ENCODE assay signal across 23 cellular contexts in genomic region chr9:93491593-93492232, GRCh38. TPM values are rescaled to one million over a fixed set of nuclear protein-coding genes. Genes with fewer than 3 reads are reported as not detected.
A peak's percentile ranks its signal among the peaks of the same experiment; 100 is the strongest.
DNase-seq lines count a peak whose midpoint lies in the region; ATAC-seq, FAIRE-seq and TF ChIP-seq lines count a peak whose summit lies in the region.
"Had no signal": no experiment of that assay in that cellular context is flagged by ENCODE, and none has a peak within 500 bp of the region (broad histone marks: within the 10 kb centered on the region; RNA-seq: fewer than 3 reads in every experiment).

No MANE protein-coding gene starts in this region.

- peaks cover 40% of the 10 kb centered on the region for H3K4me1 Mint-ChIP-seq in CD4-positive, alpha-beta T cell (ENCODE audit: low read depth)

- no peak overlapping the region for H3K23ac ChIP-seq in H1 (ENCODE audit: insufficient read length)

- WGBS in H1 (ENCODE audit: extremely low coverage in 1 of 2, insufficient coverage in 1 of 2, insufficient read length in 1 of 2, insufficient replicate concordance in 2 of 2, low coverage in 1 of 2, low lambda C conversion rate in 2 of 2, missing lambda C conversion rate in 1 of 2), 2 experiments = 92% methylated on average over 3 of the region's 3 CpGs; no CpG with 5 or more reads in 1 of the 2 experiments

- H3K27ac ChIP-seq in CD4-positive, alpha-beta T cell (ENCODE audit: low read depth, low read length) = no peak overlapping the region
- H3K27ac ChIP-seq in Panc1 (ENCODE audit: low read length) = no peak overlapping the region
- no peak overlapping the region for H3K27ac ChIP-seq in H1 (ENCODE audit: low read depth, low read length)
- peak overlapping the region; percentile 44 to 74 (median 56) for H3K27ac ChIP-seq in gastrocnemius medialis
- H3K27ac ChIP-seq: HL-60, KMS-11 had no signal

- peak overlapping the region; percentile 40 for H3K27ac Mint-ChIP-seq in CD4-positive, alpha-beta T cell
- H3K27ac Mint-ChIP-seq: GM23338 had no signal

- peaks cover 10% of the 10 kb centered on the region for H3K79me1 ChIP-seq in H1 (ENCODE audit: low read depth, low read length)

- DNase-seq in CD4-positive, alpha-beta T cell = no peak
- no peak for DNase-seq in Panc1 (ENCODE audit: low read depth, low spot score)
- DNase-seq in H1 (ENCODE audit: low read depth in 1 of 2, low spot score in 2 of 2) = no peak
- DNase-seq in gastrocnemius medialis = no peak
- DNase-seq in stimulated activated CD4-positive, alpha-beta T cell treated with anti-CD3 and anti-CD28 coated beads, Interleukin-12 subunit alpha, Interleukin-12 subunit beta, amount 100 ng/mL, for 4 hours = no peak
- DNase-seq in AG08396 (ENCODE audit: low spot score) = no peak
- no peak for DNase-seq in posterior vena cava (ENCODE audit: low spot score)
- DNase-seq: C1 segment of cervical spinal cord; Calu3; CD8-positive, alpha-beta memory T cell; DMS153; NCI-H1694; NCI-H2081; NCI-H2171; NCI-H345; NCI-H524; NCI-H774 had no signal

- H3K23me2 ChIP-seq in H1 (ENCODE audit: low read depth, low read length) = no peaks in the 10 kb centered on the region

- TF ChIP-seq CTCF in CD4-positive, alpha-beta T cell (IDR thresholded peaks at IDR 0.05) = no peak
- TF ChIP-seq CTCF in Panc1 (IDR thresholded peaks at IDR 0.05) (no peak), H1 (IDR thresholded peaks at IDR 0.05; ENCODE audit: control extremely low read depth in 1 of 3, insufficient read depth in 1 of 3, low read depth in 1 of 3, low read length in 3 of 3) (no peak), gastrocnemius medialis (IDR thresholded peaks at IDR 0.05 in 4 of 5, conservative IDR thresholded peaks at IDR 0.05 in 1 of 5) (no peak)

- H4K8ac ChIP-seq in H1 (ENCODE audit: extremely low read depth, insufficient read depth, low read length) = no peak overlapping the region

- peaks cover 0 to 27% of the 10 kb centered on the region in 2 experiments; a peak in 2 of 4 replicates for H3K79me2 ChIP-seq in H1 (ENCODE audit: control insufficient read depth in 1 of 2, insufficient read depth in 2 of 2, low read length in 2 of 2)

- in situ Hi-C loops in Panc1 (cut with HindIII; ENCODE audit: low pct_unique_long_range_greater_than_20kb, low sequenced_read_pairs) (no loop called here), gastrocnemius medialis (cut with MboI; ENCODE audit: low sequenced_read_pairs in 4 of 4) (no loop called here)

- H3K36me3 ChIP-seq in Panc1 (ENCODE audit: control insufficient read depth, insufficient read depth, low read length) (no peaks in the 10 kb centered on the region; the same call in 1 of the 2 replicates), H1 (ENCODE audit: control insufficient read depth in 2 of 4, insufficient read depth in 4 of 4, low read length in 3 of 4) (peaks cover 0 to 9% (median 5%) of the 10 kb centered on the region in 4 experiments; a peak in 6 of 8 replicates), gastrocnemius medialis (no peaks in the 10 kb centered on the region)

- no peak overlapping the region for H4K91ac ChIP-seq in H1 (replicated peaks; ENCODE audit: insufficient read length, low read length)

- no peak overlapping the region for H2AK5ac ChIP-seq in H1 (ENCODE audit: low read depth, low read length)

- no peak overlapping the region for H3K4me2 ChIP-seq in H1 (ENCODE audit: insufficient read depth in 1 of 2, low read depth in 2 of 2, low read length in 2 of 2)
- H3K4me2 ChIP-seq: GM23338, KMS-11 had no signal

- no peak overlapping the region for H3K18ac ChIP-seq in H1 (ENCODE audit: extremely low read depth, low read length)

- no peak for FAIRE-seq in H1 (lab: Jason Lieb, UNC)
- FAIRE-seq: GM12892, RCC 7860 had no signal

- H3K56ac ChIP-seq in H1 (replicated peaks; ENCODE audit: insufficient read length, low read depth, low read length) = no peak overlapping the region

- H3K4ac ChIP-seq in H1 (replicated peaks; ENCODE audit: insufficient read length, low read depth, low read length) = no peak overlapping the region

- H2BK12ac ChIP-seq in H1 (ENCODE audit: low read depth, low read length) = no peak overlapping the region

- no peak for ATAC-seq in CD4-positive, alpha-beta T cell (ENCODE audit: poor library complexity)
- ATAC-seq in Panc1 (no peak), gastrocnemius medialis (peak; percentile 79 to 93)
- ATAC-seq: GM23338, HCT116 had no signal

- no peak overlapping the region for H4K5ac ChIP-seq in H1 (ENCODE audit: insufficient read length, low read depth, low read length)

- peaks cover 88% of the 10 kb centered on the region for H3K36me3 Mint-ChIP-seq in CD4-positive, alpha-beta T cell (ENCODE audit: low read depth)

- BruUV-seq in Panc1 (replicated peaks; lab: Mats Ljungman, UMichigan) = TSS peak; percentile 47

- no peak for TF ChIP-seq RAD21 in H1 (IDR thresholded peaks at IDR 0.05 in 1 of 2, conservative IDR thresholded peaks at IDR 0.05 in 1 of 2; ENCODE audit: low read depth in 2 of 2, low read length in 2 of 2)

- no peak overlapping the region for H2AFZ ChIP-seq in H1 (ENCODE audit: low read length)
- H2AFZ ChIP-seq: GM23338 had no signal

- intact Hi-C loops in CD4-positive, alpha-beta T cell (cut with DNase I, micrococcal nuclease) = no loop called here
- intact Hi-C loops in Panc1 (cut with micrococcal nuclease; ENCODE audit: unreplicated experiment) (no loop called here), gastrocnemius medialis (cut with DNase I; ENCODE audit: low total_unique reads) (no loop called here), posterior vena cava (cut with DNase I) (no loop called here)

- TF ChIP-seq EP300 in H1 (IDR thresholded peaks at IDR 0.05; ENCODE audit: borderline replicate concordance in 1 of 2, low read depth in 2 of 2, low read length in 2 of 2) = no peak

- H2BK5ac ChIP-seq in H1 (ENCODE audit: low read depth, low read length) = no peak overlapping the region

- POLR2A ChIA-PET in CD4-positive, alpha-beta T cell (lab: Charles Lee) = interaction anchor here (0.6 kb wide), 1 partner anchor 31 kb away, joined by 3 read pairs; no protein-coding TSS in a partner anchor
- POLR2A ChIA-PET in Panc1 (lab: Charles Lee) = no interaction called here
- POLR2A ChIA-PET in H1 (lab: Charles Lee; ENCODE audit: partially characterized antibody) = no interaction called here

- no peak overlapping the region for H2BK120ac ChIP-seq in H1 (replicated peaks; ENCODE audit: low read depth, low read length)

- no peak overlapping the region for H2BK15ac ChIP-seq in H1 (ENCODE audit: low read length)

- TF ChIP-seq POLR2A in H1 (IDR thresholded peaks at IDR 0.05; ENCODE audit: control extremely low read depth in 1 of 2, low read depth in 2 of 2, low read length in 2 of 2) (no peak), gastrocnemius medialis (IDR thresholded peaks at IDR 0.05) (no peak)

- no peaks in the 10 kb centered on the region for H3K27me3 ChIP-seq in CD4-positive, alpha-beta T cell (ENCODE audit: control insufficient read depth, insufficient read depth, low read length)
- H3K27me3 ChIP-seq in Panc1 (ENCODE audit: control insufficient read depth, insufficient read depth, low read length) (no peaks in the 10 kb centered on the region), H1 (replicated peaks in 1 of 4; ENCODE audit: control insufficient read depth in 3 of 4, extremely low read depth in 1 of 4, insufficient read depth in 3 of 4, low read length in 3 of 4) (no peaks in the 10 kb centered on the region), gastrocnemius medialis (no peaks in the 10 kb centered on the region)

- CTCF ChIA-PET in CD4-positive, alpha-beta T cell (lab: Charles Lee) = no interaction called here
- CTCF ChIA-PET in Panc1 (lab: Charles Lee) = interaction anchor here (0.7 kb wide), 1 partner anchor 18 kb away, joined by 17 read pairs; no protein-coding TSS in a partner anchor
- CTCF ChIA-PET in H1 (lab: Charles Lee; ENCODE audit: partially characterized antibody) = interaction anchor here (1.3 to 2.2 kb wide), 2 partner anchors 10 to 17 kb away, joined by 3 to 5 read pairs; no protein-coding TSS in a partner anchor

- no peak overlapping the region for H3K14ac ChIP-seq in H1 (ENCODE audit: insufficient read length)

- peaks cover 3 to 6% of the 10 kb centered on the region in 2 experiments for H4K20me1 ChIP-seq in H1 (replicated peaks in 1 of 2; ENCODE audit: control insufficient read depth in 1 of 2, insufficient read depth in 2 of 2, low read length in 2 of 2)

- H2BK20ac ChIP-seq in H1 (ENCODE audit: low read length) = no peak overlapping the region

- H3K4me3 ChIP-seq in Panc1 (ENCODE audit: low read depth in 2 of 2, low read length in 2 of 2) = no peak overlapping the region
- H3K4me3 ChIP-seq in H1 (ENCODE audit: extremely low read depth in 1 of 4, insufficient read depth in 2 of 4, low read depth in 3 of 4, low read length in 4 of 4) = no peak overlapping the region
- H3K4me3 ChIP-seq in gastrocnemius medialis = no peak overlapping the region
- H3K4me3 ChIP-seq: GM23338 had no signal

- H3K9me3 Mint-ChIP-seq in CD4-positive, alpha-beta T cell = no peaks in the 10 kb centered on the region
- H3K9me3 Mint-ChIP-seq: CD8-positive, alpha-beta memory T cell; GM23338 had no signal

- H3K4me1 ChIP-seq in Panc1 (ENCODE audit: control insufficient read depth, insufficient read depth, low read length) (no peaks in the 10 kb centered on the region), H1 (replicated peaks in 1 of 4; ENCODE audit: control insufficient read depth in 3 of 4, insufficient read depth in 4 of 4, low read length in 3 of 4) (no peaks in the 10 kb centered on the region), gastrocnemius medialis (peaks cover 29 to 39% of the 10 kb centered on the region in 2 donors)

- H3K27me3 Mint-ChIP-seq in CD4-positive, alpha-beta T cell = no peaks in the 10 kb centered on the region
- H3K27me3 Mint-ChIP-seq: CD8-positive, alpha-beta memory T cell had no signal

- H3K4me3 Mint-ChIP-seq in CD4-positive, alpha-beta T cell = no peak overlapping the region
- H3K4me3 Mint-ChIP-seq: GM23338 had no signal

- H3K9ac ChIP-seq in H1 (replicated peaks in 1 of 4; ENCODE audit: extremely low read depth in 1 of 4, low read depth in 3 of 4, low read length in 3 of 4) = no peak overlapping the region
- H3K9ac ChIP-seq: KMS-11 had no signal

- H3K9me3 ChIP-seq in CD4-positive, alpha-beta T cell (ENCODE audit: control insufficient read depth, low read length) = no peaks in the 10 kb centered on the region
- no peaks in the 10 kb centered on the region for H3K9me3 ChIP-seq in Panc1 (ENCODE audit: control insufficient read depth, insufficient read depth, low read depth, low read length)
- H3K9me3 ChIP-seq in H1 (ENCODE audit: insufficient read depth in 2 of 2, low read depth in 1 of 2, low read length in 1 of 2) = no peaks in the 10 kb centered on the region
- H3K9me3 ChIP-seq in gastrocnemius medialis = no peaks in the 10 kb centered on the region

RNA-seq across cellular contexts. Expression of gene FAM120AOS, which starts 38.3 kb away (rescaled TPM):
- 10 to 100 TPM; 45.6 to 50.3 TPM for total RNA-seq in CD4-positive, alpha-beta T cell
- 36.0 TPM for total RNA-seq in Panc1 (2021; ENCODE audit: unreplicated experiment)
- polyA plus RNA-seq in Panc1 (2012; ENCODE audit: insufficient read length) = 25.9 TPM
- total RNA-seq in H1 (2021; fragmentation: NEBNext Ultra II Directional; extraction: Animal tissue kit (Norgen Biotek cat#: 25700)) = 37.6 and 41.6 TPM in 2 replicates
- polyA plus RNA-seq in H1 (2011; rRNA removed) = 28.8 and 29.6 TPM in 2 replicates
- 32.1 TPM for polyA plus RNA-seq in H1 (2011; cell fraction: cytosol; rRNA removed)
- 34.4 TPM for polyA plus RNA-seq in H1 (2011; cell fraction: nucleus; rRNA removed)
- 29.4 to 34.2 TPM (median 32.6 TPM) in 4 replicates for polyA plus RNA-seq in H1 (2012, experiment 1 of 2)
- 21.5 TPM for polyA plus RNA-seq in H1 (2012, experiment 2 of 2)
- 34.9 TPM for polyA plus RNA-seq in H1 (2013, experiment 1 of 2)
- 32.9 TPM for polyA plus RNA-seq in H1 (2013, experiment 2 of 2)
- 24.5 and 26.6 TPM in 2 replicates for polyA minus RNA-seq in H1 (2011; rRNA and poly(A)+ RNA removed)
- polyA minus RNA-seq in H1 (2011; cell fraction: cytosol; rRNA and poly(A)+ RNA removed) = 15.2 TPM
- 39.4 TPM for polyA minus RNA-seq in H1 (2011; cell fraction: nucleus; rRNA and poly(A)+ RNA removed)
- total RNA-seq in gastrocnemius medialis = 10 to 100 TPM; 22.8 to 49.5 (median 32.4) TPM
- total RNA-seq in posterior vena cava = 10 to 100 TPM; 31.5 to 44.0 TPM

RNA-seq across cellular contexts. Expression of gene FAM120A, which starts 40.2 kb away (rescaled TPM):
- 10 to 100 TPM; 46.5 to 51.7 TPM for total RNA-seq in CD4-positive, alpha-beta T cell
- total RNA-seq in Panc1 (2021; ENCODE audit: unreplicated experiment) = 70.5 TPM
- 61.1 TPM for polyA plus RNA-seq in Panc1 (2012; ENCODE audit: insufficient read length)
- 52.2 and 54.7 TPM in 2 replicates for total RNA-seq in H1 (2021; fragmentation: NEBNext Ultra II Directional; extraction: Animal tissue kit (Norgen Biotek cat#: 25700))
- 24.9 and 28.0 TPM in 2 replicates for polyA plus RNA-seq in H1 (2011; rRNA removed)
- polyA plus RNA-seq in H1 (2011; cell fraction: cytosol; rRNA removed) = 25.4 TPM
- polyA plus RNA-seq in H1 (2011; cell fraction: nucleus; rRNA removed) = 41.2 TPM
- polyA plus RNA-seq in H1 (2012, experiment 1 of 2) = 26.0 to 38.6 TPM (median 29.8 TPM) in 4 replicates
- 7.2 TPM for polyA plus RNA-seq in H1 (2012, experiment 2 of 2)
- polyA plus RNA-seq in H1 (2013, experiment 1 of 2) = 32.7 TPM
- 30.5 TPM for polyA plus RNA-seq in H1 (2013, experiment 2 of 2)
- 85.2 and 86.7 TPM in 2 replicates for polyA minus RNA-seq in H1 (2011; rRNA and poly(A)+ RNA removed)
- 60.4 TPM for polyA minus RNA-seq in H1 (2011; cell fraction: cytosol; rRNA and poly(A)+ RNA removed)
- 75.8 TPM for polyA minus RNA-seq in H1 (2011; cell fraction: nucleus; rRNA and poly(A)+ RNA removed)
- total RNA-seq in gastrocnemius medialis = 10 to 100 TPM; 44.4 to 94.7 (median 72.3) TPM
- 10 to 100 TPM; 94.8 TPM for total RNA-seq in posterior vena cava

Comparison
In these comparisons a context has a peak if more than half of its experiments do, and no peak if none do; other contexts are left out.
1. ATAC-seq: peak in gastrocnemius medialis (2 of 2); none in CD4-positive, alpha-beta T cell (single experiment) and Panc1 (single experiment).
2. H3K27ac ChIP-seq: peak in gastrocnemius medialis (4 of 4); none in CD4-positive, alpha-beta T cell (single experiment), Panc1 (single experiment) and H1 (single experiment).